Comparison of ENCODE assay signal across 1 cellular context in the genomic region with DNA sequence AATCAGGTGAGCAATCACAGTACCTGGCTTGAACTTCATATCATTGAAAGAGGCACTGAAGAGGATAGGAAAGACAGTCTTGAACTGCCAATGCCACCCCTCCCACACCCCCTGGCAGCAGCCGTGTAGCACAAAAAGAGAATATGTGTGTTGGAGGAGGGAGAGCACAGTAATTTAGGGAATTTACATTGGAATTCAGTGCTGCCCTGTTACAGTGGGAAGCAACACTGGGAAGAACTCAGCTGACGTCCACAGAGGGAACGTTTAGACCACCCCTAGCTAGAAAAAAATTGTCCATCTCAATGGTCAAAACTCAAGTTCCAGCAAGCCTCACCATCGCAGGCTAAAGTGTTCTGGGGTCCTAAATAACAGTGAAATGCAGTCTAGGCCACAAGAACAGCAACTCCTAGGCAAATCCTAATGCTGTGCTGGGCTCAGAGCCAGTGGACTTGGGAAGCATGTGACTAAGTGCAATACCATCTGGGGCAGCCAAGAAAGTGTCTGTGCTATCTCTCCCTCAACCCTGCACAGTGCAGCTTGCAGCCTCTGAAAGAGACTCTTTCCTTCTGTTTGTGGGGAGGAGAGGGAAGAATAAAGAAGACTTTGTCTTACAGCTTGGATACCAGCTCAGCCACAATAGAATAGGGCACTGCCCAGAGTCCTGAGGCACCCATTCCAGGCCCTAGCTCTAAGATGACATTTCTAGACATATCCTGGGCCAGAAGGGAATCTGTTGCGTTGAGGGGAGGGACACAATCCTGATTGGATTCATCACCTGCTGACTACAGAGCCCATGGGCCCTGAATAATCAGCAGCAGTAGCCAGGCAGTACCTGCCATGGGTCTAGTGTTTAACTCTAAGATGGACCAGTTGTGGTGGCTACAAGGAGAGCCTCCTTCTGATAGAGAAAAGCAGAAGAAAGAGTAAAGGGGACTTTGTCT.
TF ChIP-seq lines count a peak whose summit lies in the region.

No MANE protein-coding gene starts in this region.

TF ChIP-seq in WTC11, 78 proteins besides CTCF, POLR2A, EP300 and RAD21 (continued from another document):
- TF ChIP-seq, protein P1, sequence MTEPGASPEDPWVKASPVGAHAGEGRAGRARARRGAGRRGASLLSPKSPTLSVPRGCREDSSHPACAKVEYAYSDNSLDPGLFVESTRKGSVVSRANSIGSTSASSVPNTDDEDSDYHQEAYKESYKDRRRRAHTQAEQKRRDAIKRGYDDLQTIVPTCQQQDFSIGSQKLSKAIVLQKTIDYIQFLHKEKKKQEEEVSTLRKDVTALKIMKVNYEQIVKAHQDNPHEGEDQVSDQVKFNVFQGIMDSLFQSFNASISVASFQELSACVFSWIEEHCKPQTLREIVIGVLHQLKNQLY (CRISPR knock-in tag; IDR thresholded peaks at IDR 0.05), result no peak
- TF ChIP-seq NR3C1 (CRISPR knock-in tag; conservative IDR thresholded peaks at IDR 0.05; ENCODE audit: low read depth) (no peak), EMX1 (CRISPR knock-in tag; IDR thresholded peaks at IDR 0.05) (no peak), ZNF138 (CRISPR knock-in tag; conservative IDR thresholded peaks at IDR 0.05) (no peak), SMAD3 (CRISPR knock-in tag; IDR thresholded peaks at IDR 0.05; ENCODE audit: borderline replicate concordance) (no peak), ZNF416 (CRISPR knock-in tag; IDR thresholded peaks at IDR 0.05) (no peak), RORB (CRISPR knock-in tag; IDR thresholded peaks at IDR 0.05) (no peak), NR2C2 (CRISPR knock-in tag; IDR thresholded peaks at IDR 0.05) (no peak), JAZF1 (CRISPR knock-in tag; IDR thresholded peaks at IDR 0.05) (no peak)
- TF ChIP-seq, protein P2, sequence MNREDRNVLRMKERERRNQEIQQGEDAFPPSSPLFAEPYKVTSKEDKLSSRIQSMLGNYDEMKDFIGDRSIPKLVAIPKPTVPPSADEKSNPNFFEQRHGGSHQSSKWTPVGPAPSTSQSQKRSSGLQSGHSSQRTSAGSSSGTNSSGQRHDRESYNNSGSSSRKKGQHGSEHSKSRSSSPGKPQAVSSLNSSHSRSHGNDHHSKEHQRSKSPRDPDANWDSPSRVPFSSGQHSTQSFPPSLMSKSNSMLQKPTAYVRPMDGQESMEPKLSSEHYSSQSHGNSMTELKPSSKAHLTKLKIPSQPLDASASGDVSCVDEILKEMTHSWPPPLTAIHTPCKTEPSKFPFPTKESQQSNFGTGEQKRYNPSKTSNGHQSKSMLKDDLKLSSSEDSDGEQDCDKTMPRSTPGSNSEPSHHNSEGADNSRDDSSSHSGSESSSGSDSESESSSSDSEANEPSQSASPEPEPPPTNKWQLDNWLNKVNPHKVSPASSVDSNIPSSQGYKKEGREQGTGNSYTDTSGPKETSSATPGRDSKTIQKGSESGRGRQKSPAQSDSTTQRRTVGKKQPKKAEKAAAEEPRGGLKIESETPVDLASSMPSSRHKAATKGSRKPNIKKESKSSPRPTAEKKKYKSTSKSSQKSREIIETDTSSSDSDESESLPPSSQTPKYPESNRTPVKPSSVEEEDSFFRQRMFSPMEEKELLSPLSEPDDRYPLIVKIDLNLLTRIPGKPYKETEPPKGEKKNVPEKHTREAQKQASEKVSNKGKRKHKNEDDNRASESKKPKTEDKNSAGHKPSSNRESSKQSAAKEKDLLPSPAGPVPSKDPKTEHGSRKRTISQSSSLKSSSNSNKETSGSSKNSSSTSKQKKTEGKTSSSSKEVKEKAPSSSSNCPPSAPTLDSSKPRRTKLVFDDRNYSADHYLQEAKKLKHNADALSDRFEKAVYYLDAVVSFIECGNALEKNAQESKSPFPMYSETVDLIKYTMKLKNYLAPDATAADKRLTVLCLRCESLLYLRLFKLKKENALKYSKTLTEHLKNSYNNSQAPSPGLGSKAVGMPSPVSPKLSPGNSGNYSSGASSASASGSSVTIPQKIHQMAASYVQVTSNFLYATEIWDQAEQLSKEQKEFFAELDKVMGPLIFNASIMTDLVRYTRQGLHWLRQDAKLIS (CRISPR knock-in tag; IDR thresholded peaks at IDR 0.05; ENCODE audit: borderline replicate concordance), result no peak
